ENCODE assay signal across 31 cellular contexts in the genomic region with DNA sequence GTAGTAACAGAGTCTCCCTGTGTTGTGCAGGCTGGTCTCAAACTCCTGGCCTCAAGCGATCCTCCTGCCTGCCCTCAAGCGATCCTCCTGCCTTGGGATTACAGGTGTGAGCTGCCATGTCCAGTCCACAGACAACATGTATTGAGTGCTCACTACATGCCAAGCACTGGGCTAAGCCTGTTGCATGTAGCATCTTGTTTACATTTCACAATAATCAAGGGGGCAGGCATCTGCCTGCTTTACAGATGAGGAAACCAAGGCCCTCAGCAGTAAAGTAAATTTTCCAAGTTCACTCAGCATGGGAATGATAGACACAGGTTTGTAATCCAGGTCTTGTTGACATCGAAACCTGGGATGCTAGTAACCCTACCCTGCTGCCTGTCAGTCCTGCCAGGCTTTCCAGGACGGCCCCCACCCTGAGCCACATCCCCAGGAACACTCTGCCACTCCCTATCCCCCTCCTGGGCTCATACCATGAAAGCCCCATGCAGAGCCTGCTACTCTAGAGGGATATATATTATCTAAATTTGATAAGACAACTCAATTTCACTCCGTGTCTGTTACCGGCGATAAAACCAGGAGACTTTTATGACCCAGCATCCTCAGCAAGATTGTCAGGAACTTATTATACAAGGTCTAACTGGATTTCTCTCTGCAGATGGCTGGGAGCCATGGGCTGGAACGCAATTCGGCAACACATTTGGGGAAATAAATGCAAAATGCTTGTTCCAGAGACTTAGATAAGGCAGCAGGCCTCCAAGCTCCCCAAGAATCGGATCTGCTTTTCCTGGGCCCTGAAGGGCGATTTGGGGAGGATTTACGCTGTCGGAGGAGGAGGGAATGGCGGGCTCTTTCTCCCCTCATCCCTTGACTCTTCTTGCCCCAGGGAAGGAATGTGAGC.
"Had no signal": no experiment of that assay in that cellular context is flagged by ENCODE, and none has a peak within 500 bp of the region (broad histone marks: within the 10 kb centered on the region; RNA-seq: fewer than 3 reads in every experiment).

No MANE protein-coding gene starts in this region.

- H3K4me3 ChIP-seq: ascending aorta, MG63, SK-N-MC had no signal

- DNase-seq: activated CD4-positive, alpha-beta memory T cell treated with anti-CD3 and anti-CD28 coated beads, Interleukin-2, amount 10 ng/mL, durations not matched to agents 7 days and 5 days; activated CD4-positive, alpha-beta T cell treated with anti-CD3 and anti-CD28 coated beads for 1 hour; activated CD4-positive, alpha-beta T cell treated with anti-CD3 and anti-CD28 coated beads for 48 hours; activated CD4-positive, CD25-positive, alpha-beta regulatory T cell; activated CD8-positive, alpha-beta memory T cell treated with anti-CD3 and anti-CD28 coated beads for 24 hours; activated CD8-positive, alpha-beta memory T cell treated with anti-CD3 and anti-CD28 coated beads, Interleukin-2, amount 10 ng/mL, durations not matched to agents 7 days and 5 days; activated CD8-positive, alpha-beta memory T cell treated with anti-CD3 and anti-CD28 coated beads, Interleukin-2, amount 50 U/mL, for 48 hours; activated effector memory CD4-positive, alpha-beta T cell treated with anti-CD3 and anti-CD28 coated beads, Interleukin-2, amount 50 U/mL, for 16 hours; activated naive CD4-positive, alpha-beta T cell; activated naive CD4-positive, alpha-beta T cell treated with anti-CD3 and anti-CD28 coated beads, Interleukin-2, amount 50 U/mL, for 16 hours; activated naive CD8-positive, alpha-beta T cell treated with anti-CD3 and anti-CD28 coated beads for 36 hours; activated T-cell treated with anti-CD3 and anti-CD28 coated beads, Interleukin-2, amount 50 U/mL, for 72 hours; amygdala; Kasumi-1; KG1; MG63; NCI-H1092; NCI-H1436 treated with DMSO at 0.1 percent for 48 hours; NCI-H1694 treated with DMSO at 0.1 percent for 48 hours; NCI-H2029; NCI-H345; NCI-H524 treated with DMSO at 0.1 percent for 48 hours; NK-92 treated with Interleukin-12 subunit alpha and Interleukin-12 subunit beta, amount 100 ng/mL, for 24 hours; Right ventricle myocardium superior; T-helper 1 cell; T-helper 2 cell; T-helper 9 cell had no signal

- H3K4me1 ChIP-seq: ascending aorta had no signal

- H3K27me3 ChIP-seq: ascending aorta, MG63 had no signal

- ATAC-seq: activated CD8-positive, alpha-beta memory T cell treated with anti-CD3 and anti-CD28 coated beads, Interleukin-2, amount 10 ng/mL, durations not matched to agents 7 days and 5 days; activated T-cell treated with anti-CD3 and anti-CD28 coated beads, Interleukin-2, amount 50 U/mL, for 72 hours; activated T-helper 17 cell treated with anti-CD3 and anti-CD28 coated beads, Interleukin-2, amount 50 U/mL, for 72 hours had no signal

- H3K27ac ChIP-seq: ascending aorta, SK-N-MC, VCaP had no signal

- H3K36me3 ChIP-seq: ascending aorta, MG63 had no signal

- H3K9me3 ChIP-seq: ascending aorta, MG63 had no signal
